ENCODE assay signal across 1 cellular context in the genomic region with DNA sequence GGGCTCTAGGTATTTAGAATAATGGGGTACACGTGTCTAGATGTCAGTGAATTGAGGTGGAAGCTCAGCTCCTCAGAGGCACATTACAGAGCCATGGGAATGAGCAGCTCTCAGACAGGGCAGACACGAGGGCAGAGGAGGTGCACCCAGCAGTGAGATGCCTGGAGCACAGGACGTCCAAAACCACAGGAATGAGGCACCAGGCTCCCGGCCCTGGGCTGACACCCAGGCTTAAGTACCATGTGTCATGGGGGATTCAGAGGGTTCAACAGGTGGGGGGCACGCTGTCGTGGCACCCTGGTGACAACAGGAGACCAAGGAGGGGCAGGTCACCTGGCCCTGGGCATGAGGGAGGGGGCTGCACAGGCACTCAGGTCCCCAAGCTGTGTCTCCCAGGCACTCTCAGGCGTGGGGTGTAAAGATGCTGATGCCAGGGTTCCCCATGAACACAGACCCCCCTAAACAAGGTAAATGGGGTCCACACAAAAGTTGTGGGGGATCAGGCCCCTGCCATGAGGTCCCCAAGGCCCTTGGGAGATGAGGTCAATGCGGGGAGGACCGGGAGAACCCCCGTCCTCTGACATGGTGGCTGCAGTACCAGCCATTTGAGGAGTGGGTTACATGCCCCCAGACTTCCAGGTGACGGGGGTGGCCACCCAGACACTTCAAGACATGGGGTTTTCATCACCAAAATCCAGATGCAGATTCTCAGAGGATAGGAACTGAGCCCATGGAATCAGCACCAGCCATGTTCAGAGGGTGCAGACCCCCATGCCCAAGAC.
TF ChIP-seq lines count a peak whose summit lies in the region.

No MANE protein-coding gene starts in this region.

TF ChIP-seq in GM23338, 12 proteins besides CTCF, POLR2A, EP300 and RAD21 (continued from another document):
- TF ChIP-seq, protein P1, sequence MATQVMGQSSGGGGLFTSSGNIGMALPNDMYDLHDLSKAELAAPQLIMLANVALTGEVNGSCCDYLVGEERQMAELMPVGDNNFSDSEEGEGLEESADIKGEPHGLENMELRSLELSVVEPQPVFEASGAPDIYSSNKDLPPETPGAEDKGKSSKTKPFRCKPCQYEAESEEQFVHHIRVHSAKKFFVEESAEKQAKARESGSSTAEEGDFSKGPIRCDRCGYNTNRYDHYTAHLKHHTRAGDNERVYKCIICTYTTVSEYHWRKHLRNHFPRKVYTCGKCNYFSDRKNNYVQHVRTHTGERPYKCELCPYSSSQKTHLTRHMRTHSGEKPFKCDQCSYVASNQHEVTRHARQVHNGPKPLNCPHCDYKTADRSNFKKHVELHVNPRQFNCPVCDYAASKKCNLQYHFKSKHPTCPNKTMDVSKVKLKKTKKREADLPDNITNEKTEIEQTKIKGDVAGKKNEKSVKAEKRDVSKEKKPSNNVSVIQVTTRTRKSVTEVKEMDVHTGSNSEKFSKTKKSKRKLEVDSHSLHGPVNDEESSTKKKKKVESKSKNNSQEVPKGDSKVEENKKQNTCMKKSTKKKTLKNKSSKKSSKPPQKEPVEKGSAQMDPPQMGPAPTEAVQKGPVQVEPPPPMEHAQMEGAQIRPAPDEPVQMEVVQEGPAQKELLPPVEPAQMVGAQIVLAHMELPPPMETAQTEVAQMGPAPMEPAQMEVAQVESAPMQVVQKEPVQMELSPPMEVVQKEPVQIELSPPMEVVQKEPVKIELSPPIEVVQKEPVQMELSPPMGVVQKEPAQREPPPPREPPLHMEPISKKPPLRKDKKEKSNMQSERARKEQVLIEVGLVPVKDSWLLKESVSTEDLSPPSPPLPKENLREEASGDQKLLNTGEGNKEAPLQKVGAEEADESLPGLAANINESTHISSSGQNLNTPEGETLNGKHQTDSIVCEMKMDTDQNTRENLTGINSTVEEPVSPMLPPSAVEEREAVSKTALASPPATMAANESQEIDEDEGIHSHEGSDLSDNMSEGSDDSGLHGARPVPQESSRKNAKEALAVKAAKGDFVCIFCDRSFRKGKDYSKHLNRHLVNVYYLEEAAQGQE (IDR thresholded peaks at IDR 0.05; ENCODE audit: unreplicated experiment): no peak
- TF ChIP-seq NANOG (IDR thresholded peaks at IDR 0.05; ENCODE audit: borderline replicate concordance): no peak
- no peak for TF ChIP-seq JUNB (IDR thresholded peaks at IDR 0.05; ENCODE audit: unreplicated experiment)
- no peak for TF ChIP-seq STAT1 (IDR thresholded peaks at IDR 0.05; ENCODE audit: unreplicated experiment)
- TF ChIP-seq ZNF331 (CRISPR knock-in tag; IDR thresholded peaks at IDR 0.05; ENCODE audit: low read depth): no peak
- TF ChIP-seq, protein P2, sequence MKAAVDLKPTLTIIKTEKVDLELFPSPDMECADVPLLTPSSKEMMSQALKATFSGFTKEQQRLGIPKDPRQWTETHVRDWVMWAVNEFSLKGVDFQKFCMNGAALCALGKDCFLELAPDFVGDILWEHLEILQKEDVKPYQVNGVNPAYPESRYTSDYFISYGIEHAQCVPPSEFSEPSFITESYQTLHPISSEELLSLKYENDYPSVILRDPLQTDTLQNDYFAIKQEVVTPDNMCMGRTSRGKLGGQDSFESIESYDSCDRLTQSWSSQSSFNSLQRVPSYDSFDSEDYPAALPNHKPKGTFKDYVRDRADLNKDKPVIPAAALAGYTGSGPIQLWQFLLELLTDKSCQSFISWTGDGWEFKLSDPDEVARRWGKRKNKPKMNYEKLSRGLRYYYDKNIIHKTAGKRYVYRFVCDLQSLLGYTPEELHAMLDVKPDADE (IDR thresholded peaks at IDR 0.05): no peak
- no peak for TF ChIP-seq CREB1 (CRISPR knock-in tag; IDR thresholded peaks at IDR 0.05; ENCODE audit: low read depth)
- TF ChIP-seq, protein P3, sequence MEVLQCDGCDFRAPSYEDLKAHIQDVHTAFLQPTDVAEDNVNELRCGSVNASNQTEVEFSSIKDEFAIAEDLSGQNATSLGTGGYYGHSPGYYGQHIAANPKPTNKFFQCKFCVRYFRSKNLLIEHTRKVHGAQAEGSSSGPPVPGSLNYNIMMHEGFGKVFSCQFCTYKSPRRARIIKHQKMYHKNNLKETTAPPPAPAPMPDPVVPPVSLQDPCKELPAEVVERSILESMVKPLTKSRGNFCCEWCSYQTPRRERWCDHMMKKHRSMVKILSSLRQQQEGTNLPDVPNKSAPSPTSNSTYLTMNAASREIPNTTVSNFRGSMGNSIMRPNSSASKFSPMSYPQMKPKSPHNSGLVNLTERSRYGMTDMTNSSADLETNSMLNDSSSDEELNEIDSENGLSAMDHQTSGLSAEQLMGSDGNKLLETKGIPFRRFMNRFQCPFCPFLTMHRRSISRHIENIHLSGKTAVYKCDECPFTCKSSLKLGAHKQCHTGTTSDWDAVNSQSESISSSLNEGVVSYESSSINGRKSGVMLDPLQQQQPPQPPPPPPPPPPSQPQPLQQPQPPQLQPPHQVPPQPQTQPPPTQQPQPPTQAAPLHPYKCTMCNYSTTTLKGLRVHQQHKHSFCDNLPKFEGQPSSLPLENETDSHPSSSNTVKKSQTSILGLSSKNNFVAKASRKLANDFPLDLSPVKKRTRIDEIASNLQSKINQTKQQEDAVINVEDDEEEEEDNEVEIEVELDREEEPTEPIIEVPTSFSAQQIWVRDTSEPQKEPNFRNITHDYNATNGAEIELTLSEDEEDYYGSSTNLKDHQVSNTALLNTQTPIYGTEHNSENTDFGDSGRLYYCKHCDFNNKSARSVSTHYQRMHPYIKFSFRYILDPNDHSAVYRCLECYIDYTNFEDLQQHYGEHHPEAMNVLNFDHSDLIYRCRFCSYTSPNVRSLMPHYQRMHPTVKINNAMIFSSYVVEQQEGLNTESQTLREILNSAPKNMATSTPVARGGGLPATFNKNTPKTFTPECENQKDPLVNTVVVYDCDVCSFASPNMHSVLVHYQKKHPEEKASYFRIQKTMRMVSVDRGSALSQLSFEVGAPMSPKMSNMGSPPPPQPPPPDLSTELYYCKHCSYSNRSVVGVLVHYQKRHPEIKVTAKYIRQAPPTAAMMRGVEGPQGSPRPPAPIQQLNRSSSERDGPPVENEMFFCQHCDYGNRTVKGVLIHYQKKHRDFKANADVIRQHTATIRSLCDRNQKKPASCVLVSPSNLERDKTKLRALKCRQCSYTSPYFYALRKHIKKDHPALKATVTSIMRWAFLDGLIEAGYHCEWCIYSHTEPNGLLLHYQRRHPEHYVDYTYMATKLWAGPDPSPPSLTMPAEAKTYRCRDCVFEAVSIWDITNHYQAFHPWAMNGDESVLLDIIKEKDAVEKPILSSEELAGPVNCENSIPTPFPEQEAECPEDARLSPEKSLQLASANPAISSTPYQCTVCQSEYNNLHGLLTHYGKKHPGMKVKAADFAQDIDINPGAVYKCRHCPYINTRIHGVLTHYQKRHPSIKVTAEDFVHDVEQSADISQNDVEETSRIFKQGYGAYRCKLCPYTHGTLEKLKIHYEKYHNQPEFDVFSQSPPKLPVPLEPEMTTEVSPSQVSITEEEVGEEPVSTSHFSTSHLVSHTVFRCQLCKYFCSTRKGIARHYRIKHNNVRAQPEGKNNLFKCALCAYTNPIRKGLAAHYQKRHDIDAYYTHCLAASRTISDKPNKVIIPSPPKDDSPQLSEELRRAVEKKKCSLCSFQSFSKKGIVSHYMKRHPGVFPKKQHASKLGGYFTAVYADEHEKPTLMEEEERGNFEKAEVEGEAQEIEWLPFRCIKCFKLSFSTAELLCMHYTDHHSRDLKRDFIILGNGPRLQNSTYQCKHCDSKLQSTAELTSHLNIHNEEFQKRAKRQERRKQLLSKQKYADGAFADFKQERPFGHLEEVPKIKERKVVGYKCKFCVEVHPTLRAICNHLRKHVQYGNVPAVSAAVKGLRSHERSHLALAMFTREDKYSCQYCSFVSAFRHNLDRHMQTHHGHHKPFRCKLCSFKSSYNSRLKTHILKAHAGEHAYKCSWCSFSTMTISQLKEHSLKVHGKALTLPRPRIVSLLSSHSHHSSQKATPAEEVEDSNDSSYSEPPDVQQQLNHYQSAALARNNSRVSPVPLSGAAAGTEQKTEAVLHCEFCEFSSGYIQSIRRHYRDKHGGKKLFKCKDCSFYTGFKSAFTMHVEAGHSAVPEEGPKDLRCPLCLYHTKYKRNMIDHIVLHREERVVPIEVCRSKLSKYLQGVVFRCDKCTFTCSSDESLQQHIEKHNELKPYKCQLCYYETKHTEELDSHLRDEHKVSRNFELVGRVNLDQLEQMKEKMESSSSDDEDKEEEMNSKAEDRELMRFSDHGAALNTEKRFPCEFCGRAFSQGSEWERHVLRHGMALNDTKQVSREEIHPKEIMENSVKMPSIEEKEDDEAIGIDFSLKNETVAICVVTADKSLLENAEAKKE (CRISPR knock-in tag; IDR thresholded peaks at IDR 0.05): no peak
- TF ChIP-seq EZH2 (IDR thresholded peaks at IDR 0.05; ENCODE audit: low read depth, unreplicated experiment): no peak
TF ChIP-seq in GM23338: peak in this region for 0.
